ENCODE assay signal across 8 cellular contexts in genomic region chr19:40284251-40284500, GRCh38. TPM values are rescaled to one million over a fixed set of nuclear protein-coding genes. Genes with fewer than 3 reads are reported as not detected.
A peak's percentile ranks its signal among the peaks of the same experiment; 100 is the strongest.
DNase-seq lines count a peak whose midpoint lies in the region; ATAC-seq and TF ChIP-seq lines count a peak whose summit lies in the region.

No MANE protein-coding gene starts in this region.

- H3K27me3 ChIP-seq in fibroblast of lung (ENCODE audit: control insufficient read depth, insufficient read depth, low read length), result no peaks in the 10 kb centered on the region
- no peaks in the 10 kb centered on the region for H3K27me3 ChIP-seq in rectal smooth muscle tissue (ENCODE audit: control insufficient read depth, insufficient read depth, low read length)

- H2AFZ ChIP-seq in fibroblast of lung (ENCODE audit: low read length), result no peak overlapping the region

- DNase-seq in SK-N-MC (ENCODE audit: low read depth, low spot score) (no peak), fibroblast of lung (ENCODE audit: low read depth in 2 of 2) (no peak), GOT3 (lab: John Stamatoyannopoulos, UW) (no peak), SIG-M5 treated with dmso at 0.1 percent for 504 hours (lab: John Stamatoyannopoulos, UW; ENCODE audit: unreplicated experiment) (no peak), SW480 (ENCODE audit: low spot score) (no peak)

- H3K4me1 ChIP-seq in ES-I3 (ENCODE audit: insufficient read depth, low read length), result peaks cover 21% of the 10 kb centered on the region; the same call in 1 of the 2 replicates
- H3K4me1 ChIP-seq in fibroblast of lung (ENCODE audit: control insufficient read depth, extremely low read depth, insufficient read depth, low read length), result peaks cover 15% of the 10 kb centered on the region
- peaks cover 39% of the 10 kb centered on the region for H3K4me1 ChIP-seq in rectal smooth muscle tissue (ENCODE audit: control insufficient read depth, insufficient read depth, low read length)

- H3K9me3 ChIP-seq in ES-I3 (ENCODE audit: control insufficient read depth, insufficient read depth, low read length) (no peaks in the 10 kb centered on the region), SK-N-MC (ENCODE audit: low read depth, low read length) (no peaks in the 10 kb centered on the region), fibroblast of lung (ENCODE audit: control insufficient read depth, insufficient read depth, low read depth, low read length) (no peaks in the 10 kb centered on the region)

- peaks cover 57% of the 10 kb centered on the region for H3K79me2 ChIP-seq in fibroblast of lung (ENCODE audit: control insufficient read depth, insufficient read depth, low read length)

- H4K20me1 ChIP-seq in fibroblast of lung (ENCODE audit: control insufficient read depth, extremely low read depth, insufficient read depth, low read length), result no peaks in the 10 kb centered on the region

- no peak for ATAC-seq in GM21526 (IDR thresholded peaks at IDR 0.05; ENCODE audit: low FRiP score, unreplicated experiment)

- H3K27ac ChIP-seq in SK-N-MC, result peak overlapping the region; percentile 94
- peak overlapping the region; percentile 86 for H3K27ac ChIP-seq in fibroblast of lung (ENCODE audit: insufficient read depth, low read length)
- H3K27ac ChIP-seq in rectal smooth muscle tissue (ENCODE audit: low read depth, low read length), result peak overlapping the region; percentile 94

- H3K9ac ChIP-seq in ES-I3 (ENCODE audit: low read depth, low read length), result peak overlapping the region; percentile 99
- H3K9ac ChIP-seq in SK-N-MC (ENCODE audit: insufficient read length), result peak overlapping the region; percentile 96
- peak overlapping the region; percentile 93 for H3K9ac ChIP-seq in fibroblast of lung (ENCODE audit: insufficient read depth, low read length)
- H3K9ac ChIP-seq in rectal smooth muscle tissue (ENCODE audit: low read length), result peak overlapping the region; percentile 66

- H3K36me3 ChIP-seq in ES-I3 (ENCODE audit: insufficient read depth, low read length) (no peaks in the 10 kb centered on the region), SK-N-MC (ENCODE audit: insufficient read depth, low read length) (no peaks in the 10 kb centered on the region), fibroblast of lung (ENCODE audit: control insufficient read depth, insufficient read depth, low read length) (peaks cover 7% of the 10 kb centered on the region), rectal smooth muscle tissue (ENCODE audit: control insufficient read depth, insufficient read depth, low read length) (no peaks in the 10 kb centered on the region)

- H3K4me3 ChIP-seq in SK-N-MC (peak overlapping the region; percentile 90), fibroblast of lung (replicated peaks in 1 of 4; ENCODE audit: control extremely low read depth in 1 of 4, insufficient read depth in 1 of 4, low read depth in 3 of 4, low read length in 4 of 4) (peak overlapping the region; percentile 73 to 92 (median 86)), rectal smooth muscle tissue (ENCODE audit: low read length) (peak overlapping the region; percentile 94)

- no peak for TF ChIP-seq CTCF in fibroblast of lung (conservative IDR thresholded peaks at IDR 0.05 in 1 of 2, IDR thresholded peaks at IDR 0.05 in 1 of 2; ENCODE audit: low read depth in 1 of 2, low read length in 2 of 2)

- peak overlapping the region; percentile 55 for H3K4me2 ChIP-seq in fibroblast of lung (ENCODE audit: extremely low read depth, insufficient read depth, low read length)

RNA-seq across cellular contexts. Expression of gene AKT2, which starts 1.0 kb away (rescaled TPM):
- 58.3 and 76.0 TPM in 2 replicates for total RNA-seq in fibroblast of lung
- polyA plus RNA-seq in fibroblast of lung, result 81.5 and 104 TPM in 2 replicates
- polyA plus RNA-seq in fibroblast of lung (2012), result 99.0 and 115 TPM in 2 replicates
- polyA minus RNA-seq in fibroblast of lung (ENCODE audit: low replicate concordance), result 333 and 352 TPM in 2 replicates

RNA-seq across cellular contexts. Expression of gene CCNP, which starts 57.7 kb away (rescaled TPM):
- total RNA-seq in fibroblast of lung, result 0.26 and 0.50 TPM in 2 replicates
- polyA plus RNA-seq in fibroblast of lung, result 0.07 and 0.16 TPM in 2 replicates
- polyA plus RNA-seq in fibroblast of lung (2012), result 0.20 and 0.48 TPM in 2 replicates
- 0.67 TPM in 1 of 2 replicates, not detected in the other for polyA minus RNA-seq in fibroblast of lung (ENCODE audit: low replicate concordance)
